ENCODE assay signal across 8 cellular contexts in the genomic region with DNA sequence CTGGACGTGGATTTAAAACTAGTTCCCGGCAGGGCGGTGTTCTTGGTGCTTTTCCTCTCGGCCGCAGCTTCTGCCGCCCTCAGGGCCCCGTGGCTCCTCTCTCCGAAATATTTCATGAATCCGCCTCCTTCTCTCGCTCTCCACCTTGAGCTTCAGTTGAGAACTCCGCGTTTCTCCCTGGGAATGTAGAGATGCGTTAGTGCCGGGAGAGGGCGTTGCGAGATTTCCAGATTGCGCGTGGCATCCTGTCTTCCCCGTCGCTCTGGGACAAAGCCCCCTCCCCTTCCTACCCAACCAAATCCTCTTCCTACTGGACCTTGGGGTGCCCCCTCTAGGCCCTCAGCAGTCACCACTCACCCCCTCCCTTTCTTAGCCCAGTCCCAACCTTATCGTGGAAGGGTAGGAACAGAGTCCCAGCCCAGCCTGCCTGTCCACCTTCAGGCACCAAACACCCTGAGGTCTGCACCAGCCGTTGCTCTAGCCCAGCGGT. TPM values are rescaled to one million over a fixed set of nuclear protein-coding genes. Genes with fewer than 3 reads are reported as not detected.
DNase-seq lines count a peak whose midpoint lies in the region; ATAC-seq, FAIRE-seq and TF ChIP-seq lines count a peak whose summit lies in the region.

No MANE protein-coding gene starts in this region.

- TF ChIP-seq CTCF in endodermal cell (conservative IDR thresholded peaks at IDR 0.05) = peak; percentile 74
- no peak for TF ChIP-seq CTCF in pancreas (IDR thresholded peaks at IDR 0.05)
- TF ChIP-seq CTCF in lower leg skin (IDR thresholded peaks at IDR 0.05) = no peak

- peaks cover 8% of the 10 kb centered on the region for H3K9me3 Mint-ChIP-seq in activated naive CD8-positive, alpha-beta T cell treated with anti-CD3 and anti-CD28 coated beads, Interleukin-2, amount 10 ng/mL, durations not matched to agents 7 days and 5 days
- H3K9me3 Mint-ChIP-seq in activated naive CD8-positive, alpha-beta T cell treated with anti-CD3 and anti-CD28 coated beads for 36 hours = peaks cover 5% of the 10 kb centered on the region
- H3K9me3 Mint-ChIP-seq in endodermal cell = peaks cover 15% of the 10 kb centered on the region

- H3K4me1 ChIP-seq in endodermal cell (ENCODE audit: control insufficient read depth, insufficient read depth, low read length) = peaks cover 13% of the 10 kb centered on the region
- no peaks in the 10 kb centered on the region for H3K4me1 ChIP-seq in pancreas

- 6 to 33% methylated on average over 6 to 23 of the region's 23 CpGs for WGBS in endodermal cell (ENCODE audit: insufficient coverage in 1 of 2, insufficient read length in 1 of 2), 2 experiments
- WGBS in pancreas, 2 donors = 7 to 12% methylated on average over 23 of the region's 23 CpGs
- WGBS in lower leg skin, 2 donors = 2 to 9% methylated on average over 23 of the region's 23 CpGs

- POLR2A ChIA-PET in activated naive CD8-positive, alpha-beta T cell treated with anti-CD3 and anti-CD28 coated beads, Interleukin-2, amount 10 ng/mL, durations not matched to agents 7 days and 5 days (lab: Charles Lee) = interaction anchor here (0.6 to 3.5 kb wide), 5 partner anchors 16 to 213 kb away, joined by 4 to 46 read pairs (median 9); partner anchors contain the start of gene RAC2

- peaks cover 26% of the 10 kb centered on the region for H3K4me1 Mint-ChIP-seq in activated naive CD8-positive, alpha-beta T cell treated with anti-CD3 and anti-CD28 coated beads, Interleukin-2, amount 10 ng/mL, durations not matched to agents 7 days and 5 days
- H3K4me1 Mint-ChIP-seq in activated naive CD8-positive, alpha-beta T cell treated with anti-CD3 and anti-CD28 coated beads for 36 hours = peaks cover 34% of the 10 kb centered on the region
- H3K4me1 Mint-ChIP-seq in endodermal cell = peaks cover 27% of the 10 kb centered on the region

- H3K27ac Mint-ChIP-seq in activated naive CD8-positive, alpha-beta T cell treated with anti-CD3 and anti-CD28 coated beads, Interleukin-2, amount 10 ng/mL, durations not matched to agents 7 days and 5 days = peak overlapping the region; percentile 54
- no peak overlapping the region for H3K27ac Mint-ChIP-seq in activated naive CD8-positive, alpha-beta T cell treated with anti-CD3 and anti-CD28 coated beads for 36 hours
- H3K27ac Mint-ChIP-seq in endodermal cell = no peak overlapping the region

- no peak for FAIRE-seq in pancreas (lab: Jason Lieb, UNC)

- ATAC-seq in activated naive CD8-positive, alpha-beta T cell treated with anti-CD3 and anti-CD28 coated beads, Interleukin-2, amount 10 ng/mL, durations not matched to agents 7 days and 5 days (ENCODE audit: low read depth) = peak; percentile 34
- ATAC-seq in pancreas (peak in 3 of 4 donors; percentile 37 to 64 (median 53)), HG02970 (IDR thresholded peaks at IDR 0.05; ENCODE audit: low FRiP score, unreplicated experiment) (no peak)

- H3K4me3 Mint-ChIP-seq in activated naive CD8-positive, alpha-beta T cell treated with anti-CD3 and anti-CD28 coated beads, Interleukin-2, amount 10 ng/mL, durations not matched to agents 7 days and 5 days = peak overlapping the region; percentile 21
- no peak overlapping the region for H3K4me3 Mint-ChIP-seq in activated naive CD8-positive, alpha-beta T cell treated with anti-CD3 and anti-CD28 coated beads for 36 hours
- peak overlapping the region; percentile 39 for H3K4me3 Mint-ChIP-seq in endodermal cell

- H3K36me3 ChIP-seq in endodermal cell (ENCODE audit: control insufficient read depth, insufficient read depth, low read length) = no peaks in the 10 kb centered on the region
- no peaks in the 10 kb centered on the region for H3K36me3 ChIP-seq in pancreas

- peak; percentile 35 for DNase-seq in activated naive CD8-positive, alpha-beta T cell treated with anti-CD3 and anti-CD28 coated beads, Interleukin-2, amount 10 ng/mL, durations not matched to agents 7 days and 5 days
- DNase-seq in activated naive CD8-positive, alpha-beta T cell treated with anti-CD3 and anti-CD28 coated beads for 36 hours = no peak
- DNase-seq in NCI-H524 (lab: John Stamatoyannopoulos, UW) (peak; percentile 57 to 81), endodermal cell (peak; percentile 82), pancreas (no peak), lower leg skin (ENCODE audit: low spot score in 2 of 2) (no peak), SKM-1 treated with dmso at 0.1 percent for 144 hours (lab: John Stamatoyannopoulos, UW; ENCODE audit: unreplicated experiment) (no peak)

- H3K27ac ChIP-seq in endodermal cell (ENCODE audit: low read depth, low read length) (no peak overlapping the region), pancreas (no peak overlapping the region)

- no peak for TF ChIP-seq POLR2A in lower leg skin (IDR thresholded peaks at IDR 0.05)

- intact Hi-C loops in pancreas (cut with DNase I) = no loop called here
- intact Hi-C loops in lower leg skin (cut with DNase I; ENCODE audit: low total_unique reads) = no loop called here

- H3K9ac ChIP-seq in endodermal cell (ENCODE audit: extremely low read depth, low read length, poor library complexity, severe bottlenecking) = no peak overlapping the region

- H3K27me3 ChIP-seq in endodermal cell (ENCODE audit: control insufficient read depth, insufficient read depth, low read length, poor library complexity, severe bottlenecking) = peaks cover 15% of the 10 kb centered on the region
- peaks cover 0 to 18% (median 4%) of the 10 kb centered on the region in 4 donors for H3K27me3 ChIP-seq in pancreas

- H3K4me3 ChIP-seq in endodermal cell (ENCODE audit: low read length) (no peak overlapping the region), pancreas (no peak overlapping the region), lower leg skin (ENCODE audit: low read depth, poor library complexity, severe bottlenecking) (no peak overlapping the region)

- no peaks in the 10 kb centered on the region for H3K36me3 Mint-ChIP-seq in activated naive CD8-positive, alpha-beta T cell treated with anti-CD3 and anti-CD28 coated beads, Interleukin-2, amount 10 ng/mL, durations not matched to agents 7 days and 5 days
- H3K36me3 Mint-ChIP-seq in activated naive CD8-positive, alpha-beta T cell treated with anti-CD3 and anti-CD28 coated beads for 36 hours = peaks cover 3% of the 10 kb centered on the region
- H3K36me3 Mint-ChIP-seq in endodermal cell (ENCODE audit: low read depth) = no peaks in the 10 kb centered on the region

- H3K9me3 ChIP-seq in endodermal cell (ENCODE audit: control insufficient read depth, low read length) (peaks cover 11% of the 10 kb centered on the region), pancreas (no peaks in the 10 kb centered on the region)

- peaks cover 7% of the 10 kb centered on the region for H3K27me3 Mint-ChIP-seq in activated naive CD8-positive, alpha-beta T cell treated with anti-CD3 and anti-CD28 coated beads, Interleukin-2, amount 10 ng/mL, durations not matched to agents 7 days and 5 days
- H3K27me3 Mint-ChIP-seq in activated naive CD8-positive, alpha-beta T cell treated with anti-CD3 and anti-CD28 coated beads for 36 hours = no peaks in the 10 kb centered on the region
- H3K27me3 Mint-ChIP-seq in endodermal cell (ENCODE audit: insufficient read depth) = peaks cover 37% of the 10 kb centered on the region

RNA-seq across cellular contexts. Expression of gene RAC2, which starts 15.5 kb away (rescaled TPM):
- 1,000 to 10,000 TPM in 1 of 2 experiments, 100 to 1,000 TPM in 1; 963 to 1,011 TPM for total RNA-seq in activated naive CD8-positive, alpha-beta T cell treated with anti-CD3 and anti-CD28 coated beads, Interleukin-2, amount 10 ng/mL, durations not matched to agents 7 days and 5 days
- total RNA-seq in activated naive CD8-positive, alpha-beta T cell treated with anti-CD3 and anti-CD28 coated beads for 36 hours = 100 to 1,000 TPM; 518 to 528 TPM
- 1 to 10 TPM; 4.5 to 5.6 TPM for total RNA-seq in endodermal cell
- polyA plus RNA-seq in endodermal cell (2013, experiment 1 of 2) = 2.0 TPM
- 1.8 TPM for polyA plus RNA-seq in endodermal cell (2013, experiment 2 of 2)
- 10 to 100 TPM in 1 of 6 donors, 1 to 10 TPM in 4, under 1 TPM in 1; 0.91 to 12.8 (median 3.2) TPM for total RNA-seq in pancreas
- polyA plus RNA-seq in pancreas = 1 to 10 TPM; 2.2 to 3.7 TPM
- total RNA-seq in lower leg skin = 1 to 10 TPM; 2.6 to 8.6 (median 6.7) TPM

RNA-seq across cellular contexts. Expression of gene CYTH4, which starts 22.7 kb away (rescaled TPM):
- total RNA-seq in activated naive CD8-positive, alpha-beta T cell treated with anti-CD3 and anti-CD28 coated beads, Interleukin-2, amount 10 ng/mL, durations not matched to agents 7 days and 5 days = 100 to 1,000 TPM; 149 to 157 TPM
- 10 to 100 TPM; 16.6 to 17.3 TPM for total RNA-seq in activated naive CD8-positive, alpha-beta T cell treated with anti-CD3 and anti-CD28 coated beads for 36 hours
- total RNA-seq in endodermal cell (not detected), pancreas (10 to 100 TPM in 2 of 6 donors, 1 to 10 TPM in 3, under 1 TPM in 1; 0.79 to 12.0 (median 3.4) TPM), lower leg skin (10 to 100 TPM in 1 of 4 donors, 1 to 10 TPM in 3; 1.4 to 13.1 (median 3.0) TPM)
- not detected for polyA plus RNA-seq in endodermal cell (2013, experiment 1 of 2)
- polyA plus RNA-seq in endodermal cell (2013, experiment 2 of 2) = not detected
- polyA plus RNA-seq in pancreas = 1 to 10 TPM; 2.0 to 3.5 TPM

RNA-seq across cellular contexts. Expression of gene SSTR3, which starts 47.3 kb away (rescaled TPM):
- 10 to 100 TPM; 10.1 to 11.3 TPM for total RNA-seq in activated naive CD8-positive, alpha-beta T cell treated with anti-CD3 and anti-CD28 coated beads, Interleukin-2, amount 10 ng/mL, durations not matched to agents 7 days and 5 days
- total RNA-seq in activated naive CD8-positive, alpha-beta T cell treated with anti-CD3 and anti-CD28 coated beads for 36 hours = 1 to 10 TPM; 7.1 to 7.4 TPM
- under 1 TPM; 0.11 to 0.20 TPM for total RNA-seq in endodermal cell
- polyA plus RNA-seq in endodermal cell (2013, experiment 1 of 2) = 0.14 TPM
- 0.12 TPM for polyA plus RNA-seq in endodermal cell (2013, experiment 2 of 2)
- 1 to 10 TPM in 3 of 6 donors, under 1 TPM in 3; 0.32 to 1.6 (median 0.94) TPM for total RNA-seq in pancreas
- 1 to 10 TPM; 3.3 to 8.7 TPM for polyA plus RNA-seq in pancreas
- total RNA-seq in lower leg skin = not detected

Comparison
In these comparisons a context has a peak if more than half of its experiments do, and no peak if none do; other contexts are left out.
1. DNase-seq: peak in activated naive CD8-positive, alpha-beta T cell treated with anti-CD3 and anti-CD28 coated beads, Interleukin-2, amount 10 ng/mL, durations not matched to agents 7 days and 5 days (single experiment), NCI-H524 (2 of 2) and endodermal cell (single experiment); none in activated naive CD8-positive, alpha-beta T cell treated with anti-CD3 and anti-CD28 coated beads for 36 hours (single experiment), pancreas (0 of 6), lower leg skin (0 of 2) and SKM-1 treated with dmso at 0.1 percent for 144 hours (single experiment).
2. RNA of gene CYTH4, which starts 22.7 kb away (total RNA-seq): 149 to 157 TPM in activated naive CD8-positive, alpha-beta T cell treated with anti-CD3 and anti-CD28 coated beads, Interleukin-2, amount 10 ng/mL, durations not matched to agents 7 days and 5 days; 16.6 to 17.3 TPM in activated naive CD8-positive, alpha-beta T cell treated with anti-CD3 and anti-CD28 coated beads for 36 hours, 0.79 to 12.0 TPM in pancreas, 1.4 to 13.1 TPM in lower leg skin and not detected in endodermal cell; every median in the first group is over 4 times any median in the second.
3. RNA of gene RAC2, which starts 15.5 kb away (total RNA-seq): 963 to 1,011 TPM in activated naive CD8-positive, alpha-beta T cell treated with anti-CD3 and anti-CD28 coated beads, Interleukin-2, amount 10 ng/mL, durations not matched to agents 7 days and 5 days and 518 to 528 TPM in activated naive CD8-positive, alpha-beta T cell treated with anti-CD3 and anti-CD28 coated beads for 36 hours; 2.6 to 8.6 TPM in lower leg skin, 4.5 to 5.6 TPM in endodermal cell and 0.91 to 12.8 TPM in pancreas; every median in the first group is over 10 times any median in the second.